In the genomic region with DNA sequence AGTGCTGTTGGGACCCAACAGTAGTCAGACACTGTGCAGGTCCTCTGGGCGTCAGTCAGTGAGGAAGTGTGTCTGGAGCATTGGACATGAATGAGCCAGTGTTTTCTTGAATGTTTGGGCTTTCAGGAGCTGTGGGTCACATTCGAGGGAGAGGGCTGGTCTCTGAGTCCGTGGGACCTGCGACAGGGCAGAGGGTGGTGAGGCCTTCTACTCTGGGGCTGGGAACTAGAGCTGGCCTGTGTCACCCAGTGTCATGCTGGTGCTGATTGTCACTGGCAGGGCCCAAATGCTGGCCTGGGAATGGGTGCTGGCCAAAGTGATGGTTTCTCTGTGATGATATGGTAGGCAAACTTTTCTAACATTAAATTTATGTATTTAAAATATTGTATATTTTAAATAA, we compare ENCODE assay signal across 21 cellular contexts.
"Had no signal": no experiment of that assay in that cellular context is flagged by ENCODE, and none has a peak within 500 bp of the region (broad histone marks: within the 10 kb centered on the region; RNA-seq: fewer than 3 reads in every experiment).

No MANE protein-coding gene starts in this region.

- H3K9me3 ChIP-seq: adrenal gland, breast epithelium, colonic mucosa, esophagus muscularis mucosa, mucosa of descending colon, thyroid gland had no signal

- H3K27me3 Mint-ChIP-seq: activated naive CD8-positive, alpha-beta T cell; central memory CD8-positive, alpha-beta T cell; effector memory CD8-positive, alpha-beta T cell; T-cell had no signal

- H3K27ac Mint-ChIP-seq: activated naive CD8-positive, alpha-beta T cell; activated T-helper 2 cell treated with anti-CD3 and anti-CD28 coated beads, Interferon-gamma antibody, Interleukin-2, Interleukin-4, amounts not matched to agents 10 μg/mL and 5 μg/mL and 100 μg/mL, durations not matched to agents 14 hours and 24 hours and 36 hours; nephron progenitor cell; T-cell had no signal

- H3K4me1 Mint-ChIP-seq: central memory CD8-positive, alpha-beta T cell; nephron progenitor cell had no signal

- DNase-seq: activated naive CD4-positive, alpha-beta T cell; colonic mucosa; dorsolateral prefrontal cortex; effector memory CD8-positive, alpha-beta T cell; hypothalamus; mesenchymal stem cell; mucosa of descending colon; nephron progenitor cell; stimulated activated CD4-positive, alpha-beta T cell treated with anti-CD3 and anti-CD28 coated beads, Interleukin-2, amount 100 ng/mL, for 48 hours; stimulated activated naive CD4-positive, alpha-beta T cell treated with Interleukin-2 at 50 U/mL for 16 hours; T-cell; thyroid gland had no signal

- H3K36me3 ChIP-seq: colonic mucosa had no signal

- H3K4me3 Mint-ChIP-seq: activated naive CD8-positive, alpha-beta T cell; central memory CD8-positive, alpha-beta T cell; effector memory CD8-positive, alpha-beta T cell; nephron progenitor cell; T-cell had no signal

- H3K9me3 Mint-ChIP-seq: activated T-helper 2 cell treated with anti-CD3 and anti-CD28 coated beads, Interferon-gamma antibody, Interleukin-2, Interleukin-4, amounts not matched to agents 10 μg/mL and 5 μg/mL and 100 μg/mL, durations not matched to agents 14 hours and 24 hours and 36 hours; central memory CD8-positive, alpha-beta T cell; effector memory CD8-positive, alpha-beta T cell; nephron progenitor cell; T-cell had no signal

- H3K27ac ChIP-seq: adrenal gland, breast epithelium, colonic mucosa, dorsolateral prefrontal cortex, esophagus muscularis mucosa, parathyroid adenoma, thyroid gland had no signal

- ATAC-seq: effector memory CD8-positive, alpha-beta T cell; mucosa of descending colon; sciatic nerve; T-cell had no signal

- H3K27me3 ChIP-seq: adrenal gland, breast epithelium, colonic mucosa, dorsolateral prefrontal cortex, esophagus muscularis mucosa, thyroid gland had no signal

- H3K4me3 ChIP-seq: adrenal gland, breast epithelium, colonic mucosa, dorsolateral prefrontal cortex, esophagus muscularis mucosa, mucosa of descending colon, smooth muscle cell, thyroid gland had no signal

- H3K4me1 ChIP-seq: breast epithelium, colonic mucosa, esophagus muscularis mucosa, parathyroid adenoma, thyroid gland had no signal
